In genomic region chr4:138961687-138962086, GRCh38 we compare ENCODE assay signal across 24 cellular contexts.
"Had no signal": no experiment of that assay in that cellular context is flagged by ENCODE, and none has a peak within 500 bp of the region (broad histone marks: within the 10 kb centered on the region; RNA-seq: fewer than 3 reads in every experiment).

No MANE protein-coding gene starts in this region.

- ATAC-seq: activated CD4-positive, alpha-beta T cell treated with anti-CD3 and anti-CD28 coated beads for 36 hours; activated CD8-positive, alpha-beta memory T cell treated with anti-CD3 and anti-CD28 coated beads, Interleukin-2, amount 10 ng/mL, durations not matched to agents 7 days and 5 days; activated CD8-positive, alpha-beta T cell treated with anti-CD3 and anti-CD28 coated beads, Interleukin-2, amount 10 ng/mL, durations not matched to agents 7 days and 5 days; activated naive CD4-positive, alpha-beta T cell treated with anti-CD3 and anti-CD28 coated beads, Interleukin-2, amount 50 U/mL, for 72 hours; gastrocnemius medialis; left ventricle myocardium superior; psoas muscle had no signal

- H3K9me3 Mint-ChIP-seq: activated B cell treated with CpG ODN at 0.5 μM for 24 hours; activated naive CD4-positive, alpha-beta T cell treated with anti-CD3 and anti-CD28 coated beads, Interleukin-2, amount 50 U/mL, for 72 hours; activated T-helper 2 cell treated with anti-CD3 and anti-CD28 coated beads, Interferon-gamma antibody, Interleukin-2, Interleukin-4, amounts not matched to agents 10 μg/mL and 5 μg/mL and 100 μg/mL, durations not matched to agents 14 hours and 24 hours and 36 hours; central memory CD8-positive, alpha-beta T cell; naive B cell had no signal

- H3K27ac Mint-ChIP-seq: activated B cell treated with CpG ODN at 0.5 μM for 24 hours; activated CD4-positive, alpha-beta T cell treated with anti-CD3 and anti-CD28 coated beads for 36 hours; activated CD8-positive, alpha-beta memory T cell treated with anti-CD3 and anti-CD28 coated beads, Interleukin-2, amount 10 ng/mL, durations not matched to agents 7 days and 5 days; activated CD8-positive, alpha-beta T cell treated with anti-CD3 and anti-CD28 coated beads, Interleukin-2, amount 10 ng/mL, durations not matched to agents 7 days and 5 days; activated T-helper 2 cell treated with anti-CD3 and anti-CD28 coated beads, Interferon-gamma antibody, Interleukin-2, Interleukin-4, amounts not matched to agents 10 μg/mL and 5 μg/mL and 100 μg/mL, durations not matched to agents 14 hours and 24 hours and 36 hours had no signal

- H3K4me1 ChIP-seq: gastrocnemius medialis, parathyroid adenoma, psoas muscle, right atrium auricular region, uterus had no signal

- DNase-seq: activated B cell treated with CpG ODN at 0.5 μM for 24 hours; activated CD4-positive, alpha-beta T cell treated with anti-CD3 and anti-CD28 coated beads for 36 hours; activated CD8-positive, alpha-beta memory T cell treated with anti-CD3 and anti-CD28 coated beads, Interleukin-2, amount 10 ng/mL, durations not matched to agents 7 days and 5 days; activated CD8-positive, alpha-beta T cell treated with anti-CD3 and anti-CD28 coated beads, Interleukin-2, amount 10 ng/mL, durations not matched to agents 7 days and 5 days; activated T-cell treated with anti-CD3 and anti-CD28 coated beads, Interleukin-2, amount 50 U/mL, for 48 hours; anterior cingulate cortex; dermis blood vessel endothelial cell; effector CD4-positive, alpha-beta T cell; gastrocnemius medialis; glutamatergic neuron; left ventricle myocardium superior; naive B cell; occipital lobe; psoas muscle; stimulated activated CD4-positive, alpha-beta T cell treated with anti-CD3 and anti-CD28 coated beads, Interleukin-2, amount 100 ng/mL, for 48 hours; stimulated activated naive CD4-positive, alpha-beta T cell treated with Interleukin-2 at 50 U/mL for 16 hours; T-helper 2 cell; trophoblast cell; uterus had no signal

- H3K4me1 Mint-ChIP-seq: activated B cell treated with CpG ODN at 0.5 μM for 24 hours; activated CD4-positive, alpha-beta T cell treated with anti-CD3 and anti-CD28 coated beads for 36 hours had no signal

- H3K4me3 Mint-ChIP-seq: activated B cell treated with CpG ODN at 0.5 μM for 24 hours; activated CD4-positive, alpha-beta T cell treated with anti-CD3 and anti-CD28 coated beads for 36 hours; activated CD8-positive, alpha-beta memory T cell treated with anti-CD3 and anti-CD28 coated beads, Interleukin-2, amount 10 ng/mL, durations not matched to agents 7 days and 5 days; activated CD8-positive, alpha-beta T cell treated with anti-CD3 and anti-CD28 coated beads, Interleukin-2, amount 10 ng/mL, durations not matched to agents 7 days and 5 days; central memory CD8-positive, alpha-beta T cell; naive B cell had no signal

- H3K36me3 ChIP-seq: gastrocnemius medialis, right atrium auricular region, uterus had no signal

- H3K27ac ChIP-seq: parathyroid adenoma, psoas muscle, right atrium auricular region, uterus had no signal

- H3K4me3 ChIP-seq: gastrocnemius medialis, psoas muscle, right atrium auricular region, uterus had no signal

- H3K36me3 Mint-ChIP-seq: activated CD8-positive, alpha-beta memory T cell treated with anti-CD3 and anti-CD28 coated beads, Interleukin-2, amount 10 ng/mL, durations not matched to agents 7 days and 5 days; activated naive CD4-positive, alpha-beta T cell treated with anti-CD3 and anti-CD28 coated beads, Interleukin-2, amount 50 U/mL, for 72 hours; naive B cell had no signal

- H3K27me3 ChIP-seq: gastrocnemius medialis, right atrium auricular region, uterus had no signal

- H3K9me3 ChIP-seq: gastrocnemius medialis, psoas muscle, right atrium auricular region, uterus had no signal
